Comparison of ENCODE assay signal across 9 cellular contexts in the genomic region with DNA sequence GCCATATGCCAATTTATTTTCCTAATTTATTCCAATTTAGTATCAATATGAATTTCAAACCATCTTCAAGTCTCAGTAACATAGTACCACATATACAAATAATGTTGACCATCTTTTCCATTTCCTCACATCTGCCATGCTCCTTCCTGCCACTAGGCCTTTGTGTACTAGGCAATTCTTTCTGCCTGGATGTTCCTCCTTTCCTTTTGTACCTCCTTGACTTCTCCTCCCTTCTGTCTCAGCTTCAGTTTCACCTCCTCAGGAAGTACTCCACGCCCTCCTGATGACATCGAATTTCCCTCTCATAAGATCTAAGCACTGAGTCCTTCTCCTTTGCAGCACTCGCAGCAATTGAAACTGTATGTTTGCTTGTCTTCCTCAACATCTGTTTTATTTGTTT. TPM values are rescaled to one million over a fixed set of nuclear protein-coding genes. Genes with fewer than 3 reads are reported as not detected.
DNase-seq lines count a peak whose midpoint lies in the region; ATAC-seq and TF ChIP-seq lines count a peak whose summit lies in the region.
"Had no signal": no experiment of that assay in that cellular context is flagged by ENCODE, and none has a peak within 500 bp of the region (broad histone marks: within the 10 kb centered on the region; RNA-seq: fewer than 3 reads in every experiment).

No MANE protein-coding gene starts in this region.

- H3K4me1 Mint-ChIP-seq in memory B cell: peaks cover 44% of the 10 kb centered on the region

- 88% methylated on average over 3 of the region's 3 CpGs for WGBS in hepatocyte (ENCODE audit: low lambda C conversion rate, missing lambda C conversion rate)

- no peaks in the 10 kb centered on the region for H3K79me2 ChIP-seq in hepatocyte

- no peaks in the 10 kb centered on the region for H3K9me3 Mint-ChIP-seq in memory B cell
- H3K9me3 Mint-ChIP-seq: natural killer cell had no signal

- H3K27ac ChIP-seq in ascending aorta (peak overlapping the region; percentile 88 to 91), hepatocyte (no peak overlapping the region)

- H3K9me3 ChIP-seq in ascending aorta: no peaks in the 10 kb centered on the region
- no peaks in the 10 kb centered on the region for H3K9me3 ChIP-seq in hepatocyte (ENCODE audit: low read depth)

- H3K27me3 ChIP-seq in ascending aorta (no peaks in the 10 kb centered on the region), hepatocyte (no peaks in the 10 kb centered on the region)

- peak overlapping the region; percentile 90 for H3K27ac Mint-ChIP-seq in memory B cell

- TF ChIP-seq CTCF in ascending aorta (IDR thresholded peaks at IDR 0.05): peak in 2 of 3 experiments; percentile 34 to 42
- TF ChIP-seq CTCF in hepatocyte (IDR thresholded peaks at IDR 0.05; ENCODE audit: poor library complexity): no peak

- H3K4me3 Mint-ChIP-seq in memory B cell: peak overlapping the region; percentile 59
- H3K4me3 Mint-ChIP-seq: natural killer cell had no signal

- H3K36me3 Mint-ChIP-seq in memory B cell: peaks cover 4% of the 10 kb centered on the region
- H3K36me3 Mint-ChIP-seq: natural killer cell had no signal

- H3K36me3 ChIP-seq in ascending aorta (no peaks in the 10 kb centered on the region), hepatocyte (replicated peaks; ENCODE audit: insufficient read depth, low read depth) (no peaks in the 10 kb centered on the region)

- H2AFZ ChIP-seq in hepatocyte: no peak overlapping the region

- ATAC-seq in HG03439 (IDR thresholded peaks at IDR 0.05; ENCODE audit: unreplicated experiment) (peak; percentile 24), memory B cell (ENCODE audit: low read depth) (peak; percentile 3)

- intact Hi-C loops in ascending aorta (cut with DNase I): no loop called here

- H4K20me1 ChIP-seq in hepatocyte (ENCODE audit: insufficient read depth, poor library complexity, severe bottlenecking): no peaks in the 10 kb centered on the region

- H3K4me1 ChIP-seq in ascending aorta (peaks cover 0 to 42% of the 10 kb centered on the region in 2 donors), hepatocyte (ENCODE audit: insufficient read depth) (peaks cover 14% of the 10 kb centered on the region)

- H3K4me3 ChIP-seq in ascending aorta (peak overlapping the region; percentile 35 to 58), hepatocyte (no peak overlapping the region)

- H3K27me3 Mint-ChIP-seq in memory B cell: no peaks in the 10 kb centered on the region

- DNase-seq in AG20443 (ENCODE audit: low spot score) (peak; percentile 38), ascending aorta (ENCODE audit: low spot score in 2 of 2) (no peak), memory B cell (ENCODE audit: low spot score in 2 of 2) (no peak), NCI-H2107 treated with DMSO at 0.1 percent for 48 hours (lab: John Stamatoyannopoulos, UW; ENCODE audit: unreplicated experiment) (no peak), kidney glomerular epithelial cell (lab: John Stamatoyannopoulos, UW) (no peak), KG1 (lab: John Stamatoyannopoulos, UW) (no peak), hepatocyte (ENCODE audit: low spot score) (no peak)
- DNase-seq: natural killer cell had no signal

- H3K4me2 ChIP-seq in hepatocyte: no peak overlapping the region

- no peaks in the 10 kb centered on the region for H3K9me2 ChIP-seq in hepatocyte (replicated peaks; ENCODE audit: insufficient read depth)

RNA-seq across cellular contexts. Expression of gene MEF2C, which starts 53.9 kb away (rescaled TPM):
- total RNA-seq in ascending aorta (138 TPM), hepatocyte (11.0 and 14.6 TPM in 2 replicates)
- polyA plus RNA-seq in hepatocyte: 5.9 and 6.0 TPM in 2 replicates
